ENCODE assay signal across 13 cellular contexts in the genomic region with DNA sequence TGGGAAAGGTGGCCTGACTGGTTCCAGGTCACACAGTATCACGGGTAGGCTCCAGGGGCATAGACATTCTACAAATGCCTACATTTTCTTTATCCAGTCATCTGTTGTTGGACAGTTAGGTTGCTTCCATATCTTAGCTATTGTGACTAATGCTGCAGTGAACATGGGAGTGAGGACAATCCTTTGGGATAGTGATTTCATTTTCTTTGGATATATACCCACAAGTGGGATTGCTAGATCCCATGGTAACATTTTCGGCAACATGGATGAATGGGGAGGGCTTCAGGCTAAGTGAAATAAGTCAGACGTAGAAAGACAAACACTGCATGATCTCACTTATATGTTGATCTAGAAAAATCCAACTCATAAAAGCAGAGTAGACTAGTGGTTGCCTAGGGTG.
"Had no signal": no experiment of that assay in that cellular context is flagged by ENCODE, and none has a peak within 500 bp of the region (broad histone marks: within the 10 kb centered on the region; RNA-seq: fewer than 3 reads in every experiment).

No MANE protein-coding gene starts in this region.

- H3K4me1 Mint-ChIP-seq: activated naive CD4-positive, alpha-beta T cell treated with anti-CD3 and anti-CD28 coated beads, Interleukin-2, amount 50 U/mL, for 24 hours had no signal

- H3K9me3 Mint-ChIP-seq: activated CD8-positive, alpha-beta T cell treated with anti-CD3 and anti-CD28 coated beads for 36 hours; activated naive CD4-positive, alpha-beta T cell treated with anti-CD3 and anti-CD28 coated beads, Interleukin-2, amount 50 U/mL, for 24 hours had no signal

- H3K9me3 ChIP-seq: body of pancreas, SJSA1 had no signal

- H3K27me3 ChIP-seq: body of pancreas, SJSA1 had no signal

- DNase-seq: activated CD4-positive, alpha-beta T cell treated with anti-CD3 and anti-CD28 coated beads for 4 hours; activated CD8-positive, alpha-beta memory T cell treated with anti-CD3 and anti-CD28 coated beads, Interleukin-2, amount 50 U/mL, for 4 hours; activated effector memory CD4-positive, alpha-beta T cell treated with Interleukin-2 at 50 U/mL for 16 hours; activated naive CD4-positive, alpha-beta T cell; aorta; NCI-H1436 treated with DMSO at 0.1 percent for 48 hours; NCI-H446; SW 1271 had no signal

- H3K4me3 Mint-ChIP-seq: activated CD8-positive, alpha-beta T cell treated with anti-CD3 and anti-CD28 coated beads for 36 hours; activated naive CD4-positive, alpha-beta T cell treated with anti-CD3 and anti-CD28 coated beads, Interleukin-2, amount 50 U/mL, for 24 hours had no signal

- H3K27me3 Mint-ChIP-seq: activated CD8-positive, alpha-beta T cell treated with anti-CD3 and anti-CD28 coated beads for 36 hours had no signal

- H3K27ac ChIP-seq: body of pancreas, SJSA1 had no signal

- H3K36me3 ChIP-seq: SJSA1 had no signal

- ATAC-seq: activated CD4-positive, CD25-positive, alpha-beta regulatory T cell treated with anti-CD3 and anti-CD28 coated beads, Interleukin-2, amount 50 U/mL, for 24 hours; activated CD8-positive, alpha-beta T cell treated with anti-CD3 and anti-CD28 coated beads for 36 hours; body of pancreas had no signal

- H3K36me3 Mint-ChIP-seq: activated naive CD4-positive, alpha-beta T cell treated with anti-CD3 and anti-CD28 coated beads, Interleukin-2, amount 50 U/mL, for 24 hours had no signal

- H3K4me3 ChIP-seq: body of pancreas, SJSA1 had no signal

- H3K27ac Mint-ChIP-seq: activated CD8-positive, alpha-beta T cell treated with anti-CD3 and anti-CD28 coated beads for 36 hours; activated naive CD4-positive, alpha-beta T cell treated with anti-CD3 and anti-CD28 coated beads, Interleukin-2, amount 50 U/mL, for 24 hours had no signal

- H3K4me1 ChIP-seq: body of pancreas had no signal
